23 cellular contexts compared by ENCODE assay signal in the genomic region with DNA sequence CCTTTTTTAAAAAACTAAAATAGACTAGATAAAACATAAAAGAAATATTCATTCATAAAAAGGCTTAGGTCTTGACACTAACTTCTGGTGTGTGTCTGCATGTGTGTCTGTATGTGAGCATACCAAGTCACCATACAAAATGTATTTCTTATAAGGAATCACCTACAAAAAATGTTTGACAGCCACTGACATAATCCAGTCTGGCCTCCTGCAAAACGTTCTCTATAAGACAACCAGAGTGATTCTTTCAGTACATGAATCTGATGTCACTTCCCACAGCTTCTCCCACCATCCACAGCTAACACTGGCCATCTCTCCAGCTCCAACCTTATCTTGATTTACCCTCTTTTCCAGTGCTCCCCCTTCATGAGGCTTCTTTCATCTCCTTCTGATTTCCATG.
"Had no signal": no experiment of that assay in that cellular context is flagged by ENCODE, and none has a peak within 500 bp of the region (broad histone marks: within the 10 kb centered on the region; RNA-seq: fewer than 3 reads in every experiment).

No MANE protein-coding gene starts in this region.

- H3K27ac Mint-ChIP-seq: activated B cell treated with CpG ODN at 0.5 μM for 24 hours; activated CD4-positive, alpha-beta T cell treated with anti-CD3 and anti-CD28 coated beads for 36 hours; activated naive CD4-positive, alpha-beta T cell treated with anti-CD3 and anti-CD28 coated beads for 36 hours; activated naive CD8-positive, alpha-beta T cell treated with anti-CD3 and anti-CD28 coated beads, Interleukin-2, amount 10 ng/mL, durations not matched to agents 7 days and 5 days; dendritic cell treated with granulocyte-macrophage colony-stimulating factor and Interleukin-4, amounts not matched to agents 40 ng/mL and 50 ng/mL, for 4 days; mesothelial cell of epicardium; naive thymus-derived CD8-positive, alpha-beta T cell; stimulated activated naive B cell treated with anti-CD40 and anti-IgM and Interleukin-4, amounts not matched to agents 10 μg/mL and 1 μg/mL and 100 μg/mL, for 72 hours; T-helper 17 cell; type B pancreatic cell had no signal

- H3K27me3 Mint-ChIP-seq: activated CD4-positive, alpha-beta T cell treated with anti-CD3 and anti-CD28 coated beads for 36 hours; activated naive CD8-positive, alpha-beta T cell treated with anti-CD3 and anti-CD28 coated beads, Interleukin-2, amount 10 ng/mL, durations not matched to agents 7 days and 5 days; dendritic cell treated with granulocyte-macrophage colony-stimulating factor and Interleukin-4, amounts not matched to agents 40 ng/mL and 50 ng/mL, for 4 days; T-helper 17 cell; type B pancreatic cell had no signal

- H3K9me3 Mint-ChIP-seq: activated B cell treated with CpG ODN at 0.5 μM for 24 hours; activated naive CD8-positive, alpha-beta T cell treated with anti-CD3 and anti-CD28 coated beads, Interleukin-2, amount 10 ng/mL, durations not matched to agents 7 days and 5 days; dendritic cell treated with granulocyte-macrophage colony-stimulating factor and Interleukin-4, amounts not matched to agents 40 ng/mL and 50 ng/mL, for 4 days had no signal

- ATAC-seq: activated CD4-positive, alpha-beta T cell treated with anti-CD3 and anti-CD28 coated beads for 36 hours; activated T-cell treated with anti-CD3 and anti-CD28 coated beads, Interleukin-2, amount 50 U/mL, for 4 hours; body of pancreas; heart left ventricle; naive thymus-derived CD8-positive, alpha-beta T cell; sciatic nerve; stimulated activated naive B cell treated with anti-CD40 and anti-IgM and Interleukin-4, amounts not matched to agents 10 μg/mL and 1 μg/mL and 100 μg/mL, for 72 hours; T-helper 17 cell had no signal

- H3K36me3 Mint-ChIP-seq: activated naive CD8-positive, alpha-beta T cell treated with anti-CD3 and anti-CD28 coated beads, Interleukin-2, amount 10 ng/mL, durations not matched to agents 7 days and 5 days; mesothelial cell of epicardium; naive thymus-derived CD8-positive, alpha-beta T cell; stimulated activated naive B cell treated with anti-CD40 and anti-IgM and Interleukin-4, amounts not matched to agents 10 μg/mL and 1 μg/mL and 100 μg/mL, for 72 hours; type B pancreatic cell had no signal

- H3K4me3 ChIP-seq: body of pancreas, heart left ventricle, left ventricle myocardium inferior, vagina had no signal

- H3K4me3 Mint-ChIP-seq: activated B cell treated with CpG ODN at 0.5 μM for 24 hours; activated CD4-positive, alpha-beta T cell treated with anti-CD3 and anti-CD28 coated beads for 36 hours; activated naive CD4-positive, alpha-beta T cell treated with anti-CD3 and anti-CD28 coated beads for 36 hours; activated naive CD8-positive, alpha-beta T cell treated with anti-CD3 and anti-CD28 coated beads, Interleukin-2, amount 10 ng/mL, durations not matched to agents 7 days and 5 days; activated T-cell treated with anti-CD3 and anti-CD28 coated beads, Interleukin-2, amount 50 U/mL, for 4 hours; dendritic cell treated with granulocyte-macrophage colony-stimulating factor and Interleukin-4, amounts not matched to agents 40 ng/mL and 50 ng/mL, for 4 days; mesothelial cell of epicardium; naive thymus-derived CD8-positive, alpha-beta T cell; stimulated activated naive B cell treated with anti-CD40 and anti-IgM and Interleukin-4, amounts not matched to agents 10 μg/mL and 1 μg/mL and 100 μg/mL, for 72 hours; T-helper 17 cell; type B pancreatic cell had no signal

- H3K27me3 ChIP-seq: body of pancreas, heart left ventricle, vagina had no signal

- H3K27ac ChIP-seq: body of pancreas, heart left ventricle, left ventricle myocardium inferior, vagina had no signal

- DNase-seq: activated B cell treated with CpG ODN at 0.5 μM for 24 hours; activated CD4-positive, alpha-beta T cell treated with anti-CD3 and anti-CD28 coated beads for 36 hours; activated CD4-positive, alpha-beta T cell treated with anti-CD3 and anti-CD28 coated beads, Interleukin-2, amount 50 U/mL, for 48 hours; activated CD8-positive, alpha-beta memory T cell treated with anti-CD3 and anti-CD28 coated beads, Interleukin-2, amount 50 U/mL, for 48 hours; activated naive CD4-positive, alpha-beta T cell treated with anti-CD3 and anti-CD28 coated beads for 36 hours; activated naive CD8-positive, alpha-beta T cell treated with anti-CD3 and anti-CD28 coated beads, Interleukin-2, amount 10 ng/mL, durations not matched to agents 7 days and 5 days; activated T-cell treated with anti-CD3 and anti-CD28 coated beads, Interleukin-2, amount 50 U/mL, for 4 hours; body of pancreas; effector CD4-positive, alpha-beta T cell; erythroblast; heart left ventricle; left ventricle myocardium inferior; naive thymus-derived CD8-positive, alpha-beta T cell; stimulated activated CD4-positive, alpha-beta T cell treated with anti-CD3 and anti-CD28 coated beads, Interleukin-2, amount 100 ng/mL, for 48 hours; stimulated activated CD8-positive, alpha-beta memory T cell treated with anti-CD3 and anti-CD28 coated beads, Interleukin-4, amount 100 ng/mL, for 48 hours; stimulated activated naive B cell treated with anti-CD40 and anti-IgM and Interleukin-4, amounts not matched to agents 10 μg/mL and 1 μg/mL and 100 μg/mL, for 72 hours; T-helper 17 cell had no signal

- H3K36me3 ChIP-seq: heart left ventricle, left ventricle myocardium inferior, vagina had no signal

- H3K9me3 ChIP-seq: body of pancreas, heart left ventricle, left ventricle myocardium inferior, vagina had no signal

- FAIRE-seq: endometrium had no signal

- H3K4me1 Mint-ChIP-seq: activated B cell treated with CpG ODN at 0.5 μM for 24 hours; activated CD4-positive, alpha-beta T cell treated with anti-CD3 and anti-CD28 coated beads for 36 hours; activated naive CD8-positive, alpha-beta T cell treated with anti-CD3 and anti-CD28 coated beads, Interleukin-2, amount 10 ng/mL, durations not matched to agents 7 days and 5 days; mesothelial cell of epicardium; stimulated activated naive B cell treated with anti-CD40 and anti-IgM and Interleukin-4, amounts not matched to agents 10 μg/mL and 1 μg/mL and 100 μg/mL, for 72 hours; T-helper 17 cell had no signal
